Comparison of ENCODE assay signal across 29 cellular contexts in the genomic region with DNA sequence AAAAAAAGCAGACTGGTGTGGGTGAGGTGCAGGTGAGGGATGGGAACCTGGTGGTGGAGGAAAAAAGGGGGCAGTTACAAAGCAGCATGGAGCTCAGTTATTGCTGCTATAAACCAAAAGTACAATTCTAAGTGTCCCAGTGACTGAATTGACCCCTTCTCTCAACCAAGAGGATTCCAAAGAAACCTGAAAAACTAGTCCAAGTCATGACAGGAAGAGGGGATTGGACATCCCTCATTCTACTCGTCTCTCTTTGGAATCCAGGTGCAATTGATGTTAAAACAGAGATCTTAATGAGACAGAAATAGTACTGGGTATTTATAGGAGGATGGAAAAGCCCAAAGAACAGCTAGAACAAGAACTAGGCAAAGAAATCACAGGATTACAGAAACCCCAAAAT.
"Had no signal": no experiment of that assay in that cellular context is flagged by ENCODE, and none has a peak within 500 bp of the region (broad histone marks: within the 10 kb centered on the region; RNA-seq: fewer than 3 reads in every experiment).

No MANE protein-coding gene starts in this region.

- H3K4me1 Mint-ChIP-seq: naive thymus-derived CD4-positive, alpha-beta T cell; natural killer cell; nephron; stimulated activated memory B cell treated with anti-CD40 and anti-IgM and Interleukin-4, amounts not matched to agents 10 μg/mL and 1 μg/mL and 100 μg/mL, for 72 hours; stimulated activated naive CD8-positive, alpha-beta T cell treated with anti-CD3 and anti-CD28 coated beads, Interleukin-15, amount 100 ng/mL, for 72 hours had no signal

- H3K9ac ChIP-seq: neural progenitor cell, parathyroid adenoma had no signal

- H3K36me3 ChIP-seq: neural progenitor cell, ovary, right lobe of liver, sigmoid colon, suprapubic skin, tibial artery, transverse colon, upper lobe of right lung, uterus had no signal

- H3K27me3 Mint-ChIP-seq: naive thymus-derived CD4-positive, alpha-beta T cell; progenitor cell of endocrine pancreas; stimulated activated memory B cell treated with anti-CD40 and anti-IgM and Interleukin-4, amounts not matched to agents 10 μg/mL and 1 μg/mL and 100 μg/mL, for 72 hours had no signal

- H3K36me3 Mint-ChIP-seq: naive thymus-derived CD4-positive, alpha-beta T cell; natural killer cell; neural progenitor cell; stimulated activated memory B cell treated with anti-CD40 and anti-IgM and Interleukin-4, amounts not matched to agents 10 μg/mL and 1 μg/mL and 100 μg/mL, for 72 hours had no signal

- H3K9me3 ChIP-seq: ovary, psoas muscle, right lobe of liver, sigmoid colon, testis, upper lobe of right lung, uterus had no signal

- H2AFZ ChIP-seq: neural progenitor cell, parathyroid adenoma had no signal

- H3K79me2 ChIP-seq: parathyroid adenoma had no signal

- ATAC-seq: naive thymus-derived CD4-positive, alpha-beta T cell; natural killer cell; psoas muscle; right cardiac atrium; right lobe of liver; stimulated activated memory B cell treated with anti-CD40 and anti-IgM and Interleukin-4, amounts not matched to agents 10 μg/mL and 1 μg/mL and 100 μg/mL, for 72 hours; stimulated activated naive CD8-positive, alpha-beta T cell treated with anti-CD3 and anti-CD28 coated beads, Interleukin-15, amount 100 ng/mL, for 72 hours; stimulated activated naive CD8-positive, alpha-beta T cell treated with anti-CD3 and anti-CD28 coated beads, Interleukin-15, Interleukin-2, amounts not matched to agents 100 U/mL and 50 U/mL, for 24 hours; upper lobe of right lung had no signal

- H3K9me3 Mint-ChIP-seq: neural progenitor cell; stimulated activated naive CD8-positive, alpha-beta T cell treated with anti-CD3 and anti-CD28 coated beads, Interleukin-15, amount 100 ng/mL, for 72 hours had no signal

- H3K4me1 ChIP-seq: parathyroid adenoma, psoas muscle, right lobe of liver, sigmoid colon, suprapubic skin, testis, tibial artery, transverse colon, upper lobe of right lung, uterus had no signal

- H3K4me3 ChIP-seq: neural progenitor cell, ovary, psoas muscle, right lobe of liver, sigmoid colon, suprapubic skin, testis, tibial artery, transverse colon, upper lobe of right lung, uterus had no signal

- H3K4me2 ChIP-seq: neural progenitor cell had no signal

- DNase-seq: naive thymus-derived CD4-positive, alpha-beta T cell; natural killer cell; occipital lobe; ovary; posterior cingulate gyrus; psoas muscle; right cardiac atrium; right lobe of liver; sigmoid colon; small intestine; stimulated activated CD4-positive, alpha-beta T cell treated with anti-CD3 and anti-CD28 coated beads, Interleukin-15, amount 100 ng/mL, for 24 hours; stimulated activated CD4-positive, alpha-beta T cell treated with anti-CD3 and anti-CD28 coated beads, Interleukin-2, amount 100 ng/mL, for 24 hours; stimulated activated CD4-positive, alpha-beta T cell treated with anti-CD3 and anti-CD28 coated beads, Interleukin-2, amount 100 ng/mL, for 48 hours; stimulated activated CD4-positive, alpha-beta T cell treated with anti-CD3 and anti-CD28 coated beads, Interleukin-4, amount 100 ng/mL, for 24 hours; stimulated activated naive CD4-positive, alpha-beta T cell; stimulated activated naive CD8-positive, alpha-beta T cell treated with anti-CD3 and anti-CD28 coated beads, Interleukin-15, amount 100 ng/mL, for 72 hours; stimulated activated naive CD8-positive, alpha-beta T cell treated with anti-CD3 and anti-CD28 coated beads, Interleukin-15, Interleukin-2, amounts not matched to agents 100 U/mL and 50 U/mL, for 24 hours; substantia nigra; testis; tibial artery; transverse colon; upper lobe of right lung; uterus had no signal

- H3K27ac Mint-ChIP-seq: natural killer cell; nephron; neural progenitor cell; progenitor cell of endocrine pancreas; stimulated activated memory B cell treated with anti-CD40 and anti-IgM and Interleukin-4, amounts not matched to agents 10 μg/mL and 1 μg/mL and 100 μg/mL, for 72 hours had no signal

- H3K27me3 ChIP-seq: neural progenitor cell, ovary, right lobe of liver, sigmoid colon, suprapubic skin, testis, tibial artery, transverse colon, upper lobe of right lung, uterus had no signal

- H3K4me3 Mint-ChIP-seq: naive thymus-derived CD4-positive, alpha-beta T cell; natural killer cell; nephron; neural progenitor cell; stimulated activated memory B cell treated with anti-CD40 and anti-IgM and Interleukin-4, amounts not matched to agents 10 μg/mL and 1 μg/mL and 100 μg/mL, for 72 hours; stimulated activated naive CD8-positive, alpha-beta T cell treated with anti-CD3 and anti-CD28 coated beads, Interleukin-15, amount 100 ng/mL, for 72 hours had no signal

- H3K27ac ChIP-seq: neural progenitor cell, ovary, parathyroid adenoma, psoas muscle, right lobe of liver, sigmoid colon, suprapubic skin, testis, tibial artery, transverse colon, upper lobe of right lung, uterus had no signal
